ENCODE assay signal across 11 cellular contexts in the genomic region with DNA sequence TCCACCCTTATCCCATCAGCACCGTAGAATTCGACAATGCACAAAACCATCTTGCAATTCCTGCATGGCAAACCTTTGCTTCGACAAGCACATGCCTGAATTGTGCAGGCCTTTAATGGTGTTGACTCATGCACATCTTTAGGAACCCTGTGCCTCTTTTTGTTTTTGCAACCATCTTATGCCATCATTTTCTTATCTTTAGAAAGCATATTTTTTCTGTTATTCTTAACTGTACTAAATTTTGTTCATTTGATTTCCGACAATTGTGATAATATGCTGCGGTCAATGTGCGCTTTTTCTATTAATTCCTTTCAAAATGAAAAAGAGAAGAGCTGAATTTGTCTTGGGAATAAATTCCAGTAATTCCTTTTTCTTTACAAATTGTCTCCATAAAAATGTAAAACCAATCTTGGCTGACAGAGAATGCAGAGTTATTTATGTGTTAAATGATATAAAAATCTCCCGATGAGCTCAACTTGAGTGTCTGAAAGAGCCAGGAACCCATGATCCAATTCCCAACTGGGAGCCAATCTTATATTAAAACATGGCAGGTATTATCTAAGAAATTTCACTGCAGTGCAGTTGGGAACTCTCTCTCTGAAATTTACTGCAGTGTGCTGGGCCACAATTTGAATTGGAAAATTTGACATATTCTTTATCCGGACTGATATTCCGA. TPM values are rescaled to one million over a fixed set of nuclear protein-coding genes. Genes with fewer than 3 reads are reported as not detected.
A peak's percentile ranks its signal among the peaks of the same experiment; 100 is the strongest.
DNase-seq lines count a peak whose midpoint lies in the region; ATAC-seq and TF ChIP-seq lines count a peak whose summit lies in the region.
"Had no signal": no experiment of that assay in that cellular context is flagged by ENCODE, and none has a peak within 500 bp of the region (broad histone marks: within the 10 kb centered on the region; RNA-seq: fewer than 3 reads in every experiment).

No MANE protein-coding gene starts in this region.

- H3K27me3 Mint-ChIP-seq in CD8-positive, alpha-beta memory T cell = peaks cover 0 to 3% of the 10 kb centered on the region in 2 donors

- no peak for TF ChIP-seq CTCF in cardiac fibroblast (IDR thresholded peaks at IDR 0.05; ENCODE audit: low read depth, low read length)

- no peak overlapping the region for H2AFZ ChIP-seq in trophoblast cell (ENCODE audit: insufficient read depth, low read length, poor library complexity)

- no peak overlapping the region for H3K14ac ChIP-seq in trophoblast cell (ENCODE audit: low read length)

- H4K8ac ChIP-seq in trophoblast cell (ENCODE audit: low read depth, low read length) = no peak overlapping the region

- H2AK5ac ChIP-seq in trophoblast cell (ENCODE audit: low read length) = no peak overlapping the region

- H3K9me3 ChIP-seq in CD8-positive, alpha-beta memory T cell (ENCODE audit: low read length) = no peaks in the 10 kb centered on the region
- no peaks in the 10 kb centered on the region for H3K9me3 ChIP-seq in KOPT-K1 (ENCODE audit: insufficient read depth, low read length, poor library complexity, severe bottlenecking)
- H3K9me3 ChIP-seq in trophoblast cell (ENCODE audit: insufficient read depth, low read depth, low read length) = no peaks in the 10 kb centered on the region
- H3K9me3 ChIP-seq: Caco-2 had no signal

- peak overlapping the region; percentile 54 for H3K4me3 ChIP-seq in CD8-positive, alpha-beta memory T cell (ENCODE audit: low read length)
- H3K4me3 ChIP-seq in cardiac fibroblast (replicated peaks in 1 of 2; ENCODE audit: low read depth in 2 of 2, low read length in 2 of 2) = no peak overlapping the region
- H3K4me3 ChIP-seq in trophoblast cell (ENCODE audit: low read depth, low read length) = no peak overlapping the region

- H2BK12ac ChIP-seq in trophoblast cell (ENCODE audit: low read length) = no peak overlapping the region

- peaks cover 18% of the 10 kb centered on the region for H3K4me1 ChIP-seq in CD8-positive, alpha-beta memory T cell (ENCODE audit: insufficient read depth, low read length)
- peaks cover 0 to 2% of the 10 kb centered on the region in 2 experiments for H3K4me1 ChIP-seq in trophoblast cell (ENCODE audit: control insufficient read depth in 1 of 2, insufficient read depth in 2 of 2, low read length in 2 of 2)

- H3K27me3 ChIP-seq in CD8-positive, alpha-beta memory T cell (ENCODE audit: insufficient read depth, low read length, poor library complexity, severe bottlenecking) = no peaks in the 10 kb centered on the region
- no peaks in the 10 kb centered on the region for H3K27me3 ChIP-seq in trophoblast cell (ENCODE audit: insufficient read depth, low read length)

- POLR2A ChIA-PET in CD8-positive, alpha-beta memory T cell (lab: Charles Lee) = interaction anchor here (0.6 to 1.6 kb wide), 2 partner anchors 13 to 20 kb away, joined by 4 to 5 read pairs; a partner anchor contains a TSS

- CTCF ChIA-PET in CD8-positive, alpha-beta memory T cell (lab: Charles Lee) = interaction anchor here (2.2 to 2.3 kb wide), 2 partner anchors 9 to 21 kb away, joined by 4 to 5 read pairs; a partner anchor contains a TSS

- no peaks in the 10 kb centered on the region for H3K36me3 Mint-ChIP-seq in CD8-positive, alpha-beta memory T cell
- H3K36me3 Mint-ChIP-seq: mesothelial cell of epicardium had no signal

- WGBS in trophoblast cell (ENCODE audit: extremely low coverage, insufficient coverage, insufficient read length) = no CpG with 5 or more reads among the region's 9 CpGs

- H3K27ac ChIP-seq in CD8-positive, alpha-beta memory T cell (ENCODE audit: low read depth, low read length) = no peak overlapping the region
- H3K27ac ChIP-seq in KOPT-K1 (ENCODE audit: low read depth, low read length, poor library complexity, severe bottlenecking) (peak overlapping the region; percentile 69), trophoblast cell (ENCODE audit: low read depth, low read length) (no peak overlapping the region)

- H3K4ac ChIP-seq in trophoblast cell (ENCODE audit: low read depth, low read length) = no peak overlapping the region

- no peak overlapping the region for H2BK5ac ChIP-seq in trophoblast cell (ENCODE audit: low read depth, low read length, poor library complexity)

- H3K18ac ChIP-seq in trophoblast cell (ENCODE audit: low read length) = no peak overlapping the region

- peaks cover 1% of the 10 kb centered on the region for H3K79me1 ChIP-seq in trophoblast cell (ENCODE audit: low read length)

- no peak for DNase-seq in CD8-positive, alpha-beta memory T cell
- peak; percentile 44 to 61 for DNase-seq in cardiac fibroblast (ENCODE audit: low read depth in 2 of 2)
- peak; percentile 92 to 98 for DNase-seq in trophoblast cell
- no peak for DNase-seq in D341Med (ENCODE audit: low spot score)
- no peak for DNase-seq in amygdala (lab: John Stamatoyannopoulos, UW)
- DNase-seq: Caco-2, PC-3, T1000 had no signal

- peaks cover 16 to 56% (median 34%) of the 10 kb centered on the region in 3 donors for H3K4me1 Mint-ChIP-seq in CD8-positive, alpha-beta memory T cell

- no peak overlapping the region for H3K4me2 ChIP-seq in trophoblast cell (ENCODE audit: low read length)

- H3K79me2 ChIP-seq in trophoblast cell (ENCODE audit: control insufficient read depth, insufficient read depth, low read length, poor library complexity) = no peaks in the 10 kb centered on the region

- H2BK120ac ChIP-seq in trophoblast cell (ENCODE audit: insufficient read depth, low read length, poor library complexity) = no peak overlapping the region

- H3K36me3 ChIP-seq in CD8-positive, alpha-beta memory T cell (ENCODE audit: insufficient read depth, low read length) = no peaks in the 10 kb centered on the region
- H3K36me3 ChIP-seq in KOPT-K1 (ENCODE audit: insufficient read depth, low read length) (no peaks in the 10 kb centered on the region), trophoblast cell (ENCODE audit: control insufficient read depth in 1 of 2, insufficient read depth in 2 of 2, low read length in 2 of 2) (no peaks in the 10 kb centered on the region)

- no peak for ATAC-seq in HG03139 (IDR thresholded peaks at IDR 0.05; ENCODE audit: unreplicated experiment)
- ATAC-seq: PC-3 had no signal

- H3K9ac ChIP-seq in trophoblast cell (ENCODE audit: low read length) = no peak overlapping the region

- H3K9me3 Mint-ChIP-seq in CD8-positive, alpha-beta memory T cell = no peaks in the 10 kb centered on the region

- H3K23ac ChIP-seq in trophoblast cell (ENCODE audit: low read length) = no peak overlapping the region

- peak overlapping the region; percentile 79 to 99 (median 97) for H3K27ac Mint-ChIP-seq in CD8-positive, alpha-beta memory T cell

- no peak overlapping the region for H4K12ac ChIP-seq in trophoblast cell (ENCODE audit: low read depth, low read length)

- peak overlapping the region; percentile 64 to 93 (median 85) for H3K4me3 Mint-ChIP-seq in CD8-positive, alpha-beta memory T cell
- H3K4me3 Mint-ChIP-seq: mesothelial cell of epicardium had no signal

- H4K91ac ChIP-seq in trophoblast cell (ENCODE audit: low read depth, low read length) = no peak overlapping the region

RNA-seq across cellular contexts. Expression of a gene that starts 20.2 kb away (rescaled TPM):
- 10 to 100 TPM; 34.6 to 36.0 TPM for total RNA-seq in CD8-positive, alpha-beta memory T cell
- 40.0 TPM for polyA plus RNA-seq in CD8-positive, alpha-beta memory T cell
- 13.4 and 13.5 TPM in 2 replicates for polyA plus RNA-seq in trophoblast cell (2013)

Comparison
In these comparisons a context has a peak if more than half of its experiments do, and no peak if none do; other contexts are left out.
1. DNase-seq: peak in cardiac fibroblast (2 of 2) and trophoblast cell (2 of 2); none in CD8-positive, alpha-beta memory T cell (0 of 5), D341Med (single experiment) and amygdala (0 of 56).